In the genomic region with DNA sequence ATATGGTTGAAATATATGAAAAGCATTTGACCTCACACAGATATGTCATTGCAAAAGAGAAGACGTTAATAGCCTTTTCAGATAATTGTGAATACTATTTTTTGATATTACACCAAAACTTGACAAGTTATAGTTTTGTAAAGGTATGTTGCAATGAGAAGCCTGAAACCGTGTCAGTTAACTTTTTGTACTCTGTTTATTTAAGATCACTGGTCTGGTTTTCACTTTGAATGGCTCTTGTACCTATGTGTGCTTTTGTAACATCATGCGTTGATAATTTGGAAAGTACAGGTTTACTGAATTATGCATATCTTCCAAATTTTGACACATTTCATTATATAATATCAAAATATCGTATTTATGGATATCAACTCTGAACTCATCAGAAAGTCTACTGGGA, we compare ENCODE assay signal across 36 cellular contexts.
"Had no signal": no experiment of that assay in that cellular context is flagged by ENCODE, and none has a peak within 500 bp of the region (broad histone marks: within the 10 kb centered on the region; RNA-seq: fewer than 3 reads in every experiment).

No MANE protein-coding gene starts in this region.

- H3K36me3 ChIP-seq: MG63 had no signal

- H3K27me3 ChIP-seq: MG63 had no signal

- H3K4me3 ChIP-seq: MG63 had no signal

- H3K9me3 ChIP-seq: MG63 had no signal

- DNase-seq: Karpas-422, Kasumi-1, MG63, MM.1S, MV-4-11, NCI-H1048, NCI-H1092, NCI-H1092 treated with DMSO at 0.1 percent for 48 hours, NCI-H1105, NCI-H1105 treated with DMSO at 0.1 percent for 48 hours, NCI-H1417, NCI-H1417 treated with DMSO at 0.1 percent for 48 hours, NCI-H1436, NCI-H1436 treated with DMSO at 0.1 percent for 48 hours, NCI-H146, NCI-H1694, NCI-H1694 treated with DMSO at 0.1 percent for 48 hours, NCI-H187, NCI-H187 treated with DMSO at 0.1 percent for 48 hours, NCI-H1930, NCI-H2029, NCI-H2029 treated with DMSO at 0.1 percent for 48 hours, NCI-H2081, NCI-H2081 treated with DMSO at 0.1 percent for 48 hours, NCI-H2107, NCI-H2171, NCI-H2171 treated with DMSO at 0.1 percent for 48 hours, NCI-H2227 treated with DMSO at 0.1 percent for 48 hours, NCI-H226, NCI-H345, NCI-H446, NCI-H446 treated with DMSO at 0.1 percent for 48 hours, NCI-H510A, NCI-H510A treated with DMSO at 0.1 percent for 48 hours, NCI-H524, NCI-H524 treated with DMSO at 0.1 percent for 48 hours had no signal
